In the genomic region with DNA sequence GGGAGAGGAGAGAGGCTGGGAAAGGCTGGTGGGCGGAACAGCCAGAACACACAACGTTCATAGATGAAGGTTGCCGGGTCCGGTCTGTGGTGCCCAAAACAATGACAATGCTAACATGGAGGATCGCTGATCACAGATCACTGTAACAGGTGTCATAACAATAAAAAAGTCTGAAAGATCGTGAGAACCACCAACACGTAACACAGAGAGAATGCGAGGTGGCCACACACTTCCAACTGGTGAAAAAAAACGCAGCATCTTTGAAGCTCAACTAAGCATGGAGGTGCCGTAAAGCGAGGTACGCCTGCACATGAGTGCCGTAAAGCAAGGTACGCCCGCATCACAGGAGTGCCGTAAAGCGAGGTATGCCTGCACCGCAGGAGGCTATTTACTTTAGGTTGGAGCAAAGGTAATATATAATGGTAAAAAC, we compare ENCODE assay signal across 9 cellular contexts. TPM values are rescaled to one million over a fixed set of nuclear protein-coding genes. Genes with fewer than 3 reads are reported as not detected.
A peak's percentile ranks its signal among the peaks of the same experiment; 100 is the strongest.
DNase-seq lines count a peak whose midpoint lies in the region; ATAC-seq and TF ChIP-seq lines count a peak whose summit lies in the region.
"Had no signal": no experiment of that assay in that cellular context is flagged by ENCODE, and none has a peak within 500 bp of the region (broad histone marks: within the 10 kb centered on the region; RNA-seq: fewer than 3 reads in every experiment).

No MANE protein-coding gene starts in this region.

- H3K4me3 Mint-ChIP-seq in central memory CD8-positive, alpha-beta T cell, result peak overlapping the region; percentile 15

- no peak for TF ChIP-seq CTCF in GM06990 (IDR thresholded peaks at IDR 0.05; ENCODE audit: insufficient read depth, low read length, poor library complexity, severe bottlenecking)

- H3K27me3 ChIP-seq in GM06990 (replicated peaks; ENCODE audit: control insufficient read depth, insufficient read depth, low read length) (no peaks in the 10 kb centered on the region), rectal smooth muscle tissue (ENCODE audit: control insufficient read depth, insufficient read depth, low read length) (no peaks in the 10 kb centered on the region)

- no peaks in the 10 kb centered on the region for H3K4me1 Mint-ChIP-seq in central memory CD8-positive, alpha-beta T cell

- H3K9me3 Mint-ChIP-seq in central memory CD8-positive, alpha-beta T cell, result no peaks in the 10 kb centered on the region

- H3K4me1 ChIP-seq in rectal smooth muscle tissue (ENCODE audit: control insufficient read depth, insufficient read depth, low read length), result no peaks in the 10 kb centered on the region

- H3K9ac ChIP-seq in rectal smooth muscle tissue (ENCODE audit: low read length), result no peak overlapping the region

- H3K27ac ChIP-seq in rectal smooth muscle tissue (ENCODE audit: low read depth, low read length), result no peak overlapping the region

- no peaks in the 10 kb centered on the region for H3K27me3 Mint-ChIP-seq in central memory CD8-positive, alpha-beta T cell

- no peak for ATAC-seq in central memory CD8-positive, alpha-beta T cell (replicated peaks; ENCODE audit: extremely low read depth, poor library complexity, severe bottlenecking)
- no peak for ATAC-seq in HG02884 (IDR thresholded peaks at IDR 0.05; ENCODE audit: unreplicated experiment)

- DNase-seq in GM06990 (ENCODE audit: extremely low read depth, insufficient read length) (no peak), NCI-H2171 treated with DMSO at 0.1 percent for 48 hours (lab: John Stamatoyannopoulos, UW) (peak; percentile 84), GOT3 (lab: John Stamatoyannopoulos, UW) (no peak), SK-N-DZ (ENCODE audit: low spot score) (no peak)
- DNase-seq in central memory CD8-positive, alpha-beta T cell (ENCODE audit: low spot score in 2 of 2), result peak in 1 of 2 donors; percentile 19
- DNase-seq: NCI-H345, SW 1271 had no signal

- H3K36me3 ChIP-seq in GM06990 (ENCODE audit: control insufficient read depth, insufficient read depth, low read length) (no peaks in the 10 kb centered on the region; the same call in 1 of the 2 replicates), rectal smooth muscle tissue (ENCODE audit: control insufficient read depth, insufficient read depth, low read length) (no peaks in the 10 kb centered on the region)

- H3K4me3 ChIP-seq in GM06990 (replicated peaks; ENCODE audit: low read depth, low read length) (peak overlapping the region; percentile 50), rectal smooth muscle tissue (ENCODE audit: low read length) (peak overlapping the region; percentile 16)

- H3K27ac Mint-ChIP-seq in central memory CD8-positive, alpha-beta T cell (ENCODE audit: low read depth), result no peak overlapping the region

- H3K36me3 Mint-ChIP-seq in central memory CD8-positive, alpha-beta T cell (ENCODE audit: insufficient read depth), result no peaks in the 10 kb centered on the region

RNA-seq across cellular contexts. Expression of a gene that starts 42.3 kb away (rescaled TPM):
- 17.6 and 19.4 TPM in 2 replicates for polyA plus RNA-seq in SK-N-DZ (2014; cell fraction: cytosol; rRNA removed)
- polyA plus RNA-seq in SK-N-DZ (2014; cell fraction: nucleus; rRNA removed), result 13.4 and 20.1 TPM in 2 replicates
